ENCODE assay signal across 17 cellular contexts in genomic region chr5:143657814-143658395, GRCh38.
DNase-seq lines count a peak whose midpoint lies in the region; ATAC-seq, FAIRE-seq and TF ChIP-seq lines count a peak whose summit lies in the region.
"Had no signal": no experiment of that assay in that cellular context is flagged by ENCODE, and none has a peak within 500 bp of the region (broad histone marks: within the 10 kb centered on the region; RNA-seq: fewer than 3 reads in every experiment).

No MANE protein-coding gene starts in this region.

- H3K4me3 ChIP-seq in K562, result no peak overlapping the region
- H3K4me3 ChIP-seq: heart right ventricle, lung, vagina had no signal

- no peak overlapping the region for H2AFZ ChIP-seq in K562 (ENCODE audit: low read depth, low read length)

- DNase-seq in Caki2 (ENCODE audit: low read depth) (peak; percentile 12), NCI-H1092 (lab: John Stamatoyannopoulos, UW) (peak; percentile 87), NCI-H2227 (lab: John Stamatoyannopoulos, UW; ENCODE audit: unreplicated experiment) (peak; percentile 62), K562 (ENCODE audit: extremely low read depth in 1 of 4, low spot score in 3 of 4) (no peak), nucleus accumbens (lab: John Stamatoyannopoulos, UW) (no peak), posterior vena cava (ENCODE audit: low spot score) (no peak), left cardiac atrium (no peak)
- DNase-seq: aorta; effector CD4-positive, alpha-beta T cell; H7; heart right ventricle had no signal

- H3K9ac ChIP-seq in K562 (ENCODE audit: insufficient read depth in 1 of 2, low read depth in 2 of 2, low read length in 2 of 2), result no peak overlapping the region
- H3K9ac ChIP-seq: KMS-11 had no signal

- WGBS in K562 (ENCODE audit: insufficient coverage, low coverage, missing lambda C conversion rate), result 0% methylated on average over 1 of the region's 1 CpG

- no peaks in the 10 kb centered on the region; the same call in 1 of the 2 replicates for H3K9me3 ChIP-seq in K562 (replicated peaks; ENCODE audit: control insufficient read depth, insufficient read depth, low read depth, low read length)
- H3K9me3 ChIP-seq: vagina had no signal

- no peak overlapping the region for H3K27ac ChIP-seq in K562 (ENCODE audit: extremely low read depth, low read depth, low read length)
- H3K27ac ChIP-seq: C4-2B, heart right ventricle, KMS-11, vagina had no signal

- H4K20me1 ChIP-seq in K562 (replicated peaks; ENCODE audit: control insufficient read depth, insufficient read depth, low read length), result no peaks in the 10 kb centered on the region

- TF ChIP-seq EP300 in K562 (IDR thresholded peaks at IDR 0.05; ENCODE audit: low read length), result no peak

- H3K36me3 ChIP-seq in K562 (ENCODE audit: control insufficient read depth, insufficient read depth, low read length), result no peaks in the 10 kb centered on the region
- H3K36me3 ChIP-seq: heart right ventricle, vagina had no signal

- CTCF ChIA-PET in K562 (lab: Yijun Ruan, JAX; ENCODE audit: low intra/inter-chr PET ratio), result no interaction called here

- no peaks in the 10 kb centered on the region for H3K79me2 ChIP-seq in K562 (ENCODE audit: control insufficient read depth, insufficient read depth, low read length)

- no peak for TF ChIP-seq RAD21 in K562 (CRISPR knock-in tag; conservative IDR thresholded peaks at IDR 0.05 in 1 of 2, IDR thresholded peaks at IDR 0.05 in 1 of 2)

- in situ Hi-C loops in Caki2 (cut with HindIII; ENCODE audit: low pct_unique_long_range_greater_than_20kb, low sequenced_read_pairs) (no loop called here), K562 (cut with MboI) (no loop called here)

- H3K4me1 ChIP-seq in K562 (replicated peaks in 1 of 2; ENCODE audit: control insufficient read depth in 2 of 2, insufficient read depth in 2 of 2, low read length in 2 of 2), result no peaks in the 10 kb centered on the region
- H3K4me1 ChIP-seq: heart right ventricle, vagina had no signal

- no peak for TF ChIP-seq POLR2A in K562 (conservative IDR thresholded peaks at IDR 0.05)

- BruUV-seq in K562 (replicated peaks; lab: Mats Ljungman, UMichigan), result no TSS peak

- POLR2A ChIA-PET in K562 (lab: Yijun Ruan, JAX), result interaction anchor here (0.6 kb wide), 1 partner anchor 313 kb away, joined by 4 read pairs; no protein-coding TSS in a partner anchor

- intact Hi-C loops in K562 (cut with micrococcal nuclease), result no loop called here
- intact Hi-C loops in posterior vena cava (cut with DNase I), result no loop called here
- intact Hi-C loops in left cardiac atrium (cut with DNase I), result no loop called here

- no peak for ATAC-seq in K562
- no peak for ATAC-seq in GM21825 (IDR thresholded peaks at IDR 0.05; ENCODE audit: unreplicated experiment)
- ATAC-seq in left cardiac atrium, result no peak
- ATAC-seq: heart right ventricle, Right ventricle myocardium inferior had no signal

- H3K27me3 ChIP-seq in K562 (ENCODE audit: control insufficient read depth in 2 of 2, insufficient read depth in 2 of 2, low read length in 2 of 2), result no peaks in the 10 kb centered on the region
- H3K27me3 ChIP-seq: heart right ventricle, vagina had no signal

- no peak for TF ChIP-seq CTCF in K562 (IDR thresholded peaks at IDR 0.05 in 2 of 3, conservative IDR thresholded peaks at IDR 0.05 in 1 of 3; ENCODE audit: insufficient read depth in 2 of 3, low read depth in 1 of 3, low read length in 3 of 3)

- H3K9me1 ChIP-seq in K562 (ENCODE audit: control insufficient read depth, insufficient read depth, low read length), result no peaks in the 10 kb centered on the region

- FAIRE-seq in K562 (lab: Jason Lieb, UNC), result no peak

- no peak overlapping the region for H3K4me2 ChIP-seq in K562 (ENCODE audit: insufficient read depth, low read length)
- H3K4me2 ChIP-seq: KMS-11 had no signal

TF ChIP-seq in K562, 482 proteins besides CTCF, POLR2A, EP300 and RAD21:
- TF ChIP-seq MCM5 (IDR thresholded peaks at IDR 0.05; ENCODE audit: low read depth) (no peak), NKRF (IDR thresholded peaks at IDR 0.05; ENCODE audit: borderline replicate concordance) (no peak), PYGO2 (tag; IDR thresholded peaks at IDR 0.05) (no peak), NFIC (IDR thresholded peaks at IDR 0.05) (peak; percentile 59)
TF ChIP-seq in K562: peak in this region for 1.

Comparison
In these comparisons a context has a peak if more than half of its experiments do, and no peak if none do; other contexts are left out.
1. DNase-seq: peak in Caki2 (single experiment), NCI-H1092 (single experiment) and NCI-H2227 (single experiment); none in K562 (0 of 4), nucleus accumbens (0 of 56), posterior vena cava (single experiment) and left cardiac atrium (single experiment).